In the genomic region with DNA sequence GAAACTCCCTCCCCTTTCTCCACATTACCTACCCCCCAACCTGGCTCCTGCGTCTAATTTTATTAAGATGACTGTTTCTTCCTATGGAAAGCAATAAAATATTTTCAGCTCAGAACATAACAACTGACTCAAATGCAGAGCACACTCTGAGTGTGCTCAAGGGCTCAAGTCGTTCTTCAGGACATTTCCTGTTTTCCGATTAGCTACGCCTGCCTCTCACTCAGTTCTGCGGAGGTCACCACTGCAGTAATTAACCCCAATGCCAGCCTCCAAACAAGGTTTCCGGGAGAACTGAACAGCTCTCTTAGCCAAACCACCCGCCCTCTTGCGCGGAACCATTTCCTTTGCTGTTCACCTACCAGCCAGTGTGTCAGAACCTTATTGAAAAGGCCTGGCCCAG, we compare ENCODE assay signal across 9 cellular contexts. TPM values are rescaled to one million over a fixed set of nuclear protein-coding genes. Genes with fewer than 3 reads are reported as not detected.
A peak's percentile ranks its signal among the peaks of the same experiment; 100 is the strongest.
DNase-seq lines count a peak whose midpoint lies in the region; ATAC-seq and TF ChIP-seq lines count a peak whose summit lies in the region.
"Had no signal": no experiment of that assay in that cellular context is flagged by ENCODE, and none has a peak within 500 bp of the region (broad histone marks: within the 10 kb centered on the region; RNA-seq: fewer than 3 reads in every experiment).

No MANE protein-coding gene starts in this region.

- peaks cover 57 to 82% of the 10 kb centered on the region in 2 donors for H3K4me1 ChIP-seq in left lung
- H3K4me1 ChIP-seq in upper lobe of right lung: peaks cover 84% of the 10 kb centered on the region
- H3K4me1 ChIP-seq in CD8-positive, alpha-beta memory T cell (ENCODE audit: insufficient read depth, low read length): no peaks in the 10 kb centered on the region

- intact Hi-C loops in activated naive CD4-positive, alpha-beta T cell treated with anti-CD3 and anti-CD28 coated beads for 36 hours (cut with micrococcal nuclease): no loop called here
- intact Hi-C loops in activated T-helper 1 cell treated with anti-CD3 and anti-CD28 coated beads, Interleukin-12 subunit alpha, Interleukin-12 subunit beta, Interleukin-2, Interleukin-4 antibody, amounts not matched to agents 30 ng/mL and 10 ng/mL and 1 ng/mL, durations not matched to agents 14 hours and 24 hours and 36 hours (cut with micrococcal nuclease): no loop called here
- intact Hi-C loops in left lung (cut with DNase I) (no loop called here), upper lobe of right lung (cut with DNase I) (no loop called here)

- H3K36me3 ChIP-seq in left lung (no peaks in the 10 kb centered on the region), upper lobe of right lung (no peaks in the 10 kb centered on the region)
- no peaks in the 10 kb centered on the region for H3K36me3 ChIP-seq in CD8-positive, alpha-beta memory T cell (ENCODE audit: insufficient read depth, low read length)

- no peak overlapping the region for H3K4me3 Mint-ChIP-seq in activated naive CD4-positive, alpha-beta T cell treated with anti-CD3 and anti-CD28 coated beads for 36 hours
- no peak overlapping the region for H3K4me3 Mint-ChIP-seq in activated T-helper 1 cell treated with anti-CD3 and anti-CD28 coated beads, Interleukin-12 subunit alpha, Interleukin-12 subunit beta, Interleukin-2, Interleukin-4 antibody, amounts not matched to agents 30 ng/mL and 10 ng/mL and 1 ng/mL, durations not matched to agents 14 hours and 24 hours and 36 hours
- H3K4me3 Mint-ChIP-seq in CD8-positive, alpha-beta memory T cell: peak overlapping the region in 3 of 7 donors; percentile 34 to 44 (median 35)
- H3K4me3 Mint-ChIP-seq: CD8-positive, alpha-beta T cell had no signal

- no peaks in the 10 kb centered on the region for H3K9me3 Mint-ChIP-seq in activated naive CD4-positive, alpha-beta T cell treated with anti-CD3 and anti-CD28 coated beads for 36 hours
- no peaks in the 10 kb centered on the region for H3K9me3 Mint-ChIP-seq in activated T-helper 1 cell treated with anti-CD3 and anti-CD28 coated beads, Interleukin-12 subunit alpha, Interleukin-12 subunit beta, Interleukin-2, Interleukin-4 antibody, amounts not matched to agents 30 ng/mL and 10 ng/mL and 1 ng/mL, durations not matched to agents 14 hours and 24 hours and 36 hours
- H3K9me3 Mint-ChIP-seq in CD8-positive, alpha-beta memory T cell: no peaks in the 10 kb centered on the region
- H3K9me3 Mint-ChIP-seq: CD8-positive, alpha-beta T cell had no signal

- H3K36me3 Mint-ChIP-seq in activated naive CD4-positive, alpha-beta T cell treated with anti-CD3 and anti-CD28 coated beads for 36 hours (ENCODE audit: low read depth): no peaks in the 10 kb centered on the region
- no peaks in the 10 kb centered on the region for H3K36me3 Mint-ChIP-seq in activated T-helper 1 cell treated with anti-CD3 and anti-CD28 coated beads, Interleukin-12 subunit alpha, Interleukin-12 subunit beta, Interleukin-2, Interleukin-4 antibody, amounts not matched to agents 30 ng/mL and 10 ng/mL and 1 ng/mL, durations not matched to agents 14 hours and 24 hours and 36 hours (ENCODE audit: low read depth)
- no peaks in the 10 kb centered on the region for H3K36me3 Mint-ChIP-seq in CD8-positive, alpha-beta memory T cell
- H3K36me3 Mint-ChIP-seq: CD8-positive, alpha-beta T cell had no signal

- ATAC-seq in left lung (peak; percentile 44), upper lobe of right lung (peak; percentile 61)
- ATAC-seq: CD8-positive, alpha-beta T cell had no signal

- CTCF ChIA-PET in activated naive CD4-positive, alpha-beta T cell treated with anti-CD3 and anti-CD28 coated beads for 36 hours (lab: Charles Lee): interaction anchor here (0.7 to 1.5 kb wide), 4 partner anchors 13 to 83 kb away, joined by 3 to 8 read pairs (median 6); a partner anchor contains a TSS
- CTCF ChIA-PET in CD8-positive, alpha-beta memory T cell (lab: Charles Lee): no interaction called here

- H3K9me3 ChIP-seq in left lung (no peaks in the 10 kb centered on the region), upper lobe of right lung (no peaks in the 10 kb centered on the region)
- no peaks in the 10 kb centered on the region for H3K9me3 ChIP-seq in CD8-positive, alpha-beta memory T cell (ENCODE audit: low read length)

- no peak overlapping the region for H3K27ac Mint-ChIP-seq in activated naive CD4-positive, alpha-beta T cell treated with anti-CD3 and anti-CD28 coated beads for 36 hours
- H3K27ac Mint-ChIP-seq in activated T-helper 1 cell treated with anti-CD3 and anti-CD28 coated beads, Interleukin-12 subunit alpha, Interleukin-12 subunit beta, Interleukin-2, Interleukin-4 antibody, amounts not matched to agents 30 ng/mL and 10 ng/mL and 1 ng/mL, durations not matched to agents 14 hours and 24 hours and 36 hours: peak overlapping the region; percentile 67
- H3K27ac Mint-ChIP-seq in CD8-positive, alpha-beta memory T cell: peak overlapping the region in 4 of 8 donors; percentile 14 to 68 (median 20)
- H3K27ac Mint-ChIP-seq: CD8-positive, alpha-beta T cell had no signal

- H3K4me1 Mint-ChIP-seq in activated naive CD4-positive, alpha-beta T cell treated with anti-CD3 and anti-CD28 coated beads for 36 hours (ENCODE audit: low read depth): peaks cover 13% of the 10 kb centered on the region
- peaks cover 21% of the 10 kb centered on the region for H3K4me1 Mint-ChIP-seq in activated T-helper 1 cell treated with anti-CD3 and anti-CD28 coated beads, Interleukin-12 subunit alpha, Interleukin-12 subunit beta, Interleukin-2, Interleukin-4 antibody, amounts not matched to agents 30 ng/mL and 10 ng/mL and 1 ng/mL, durations not matched to agents 14 hours and 24 hours and 36 hours (ENCODE audit: low read depth)
- peaks cover 5 to 11% (median 9%) of the 10 kb centered on the region in 3 donors for H3K4me1 Mint-ChIP-seq in CD8-positive, alpha-beta memory T cell

- no peaks in the 10 kb centered on the region for H3K27me3 Mint-ChIP-seq in activated naive CD4-positive, alpha-beta T cell treated with anti-CD3 and anti-CD28 coated beads for 36 hours (ENCODE audit: low read depth)
- H3K27me3 Mint-ChIP-seq in activated T-helper 1 cell treated with anti-CD3 and anti-CD28 coated beads, Interleukin-12 subunit alpha, Interleukin-12 subunit beta, Interleukin-2, Interleukin-4 antibody, amounts not matched to agents 30 ng/mL and 10 ng/mL and 1 ng/mL, durations not matched to agents 14 hours and 24 hours and 36 hours (ENCODE audit: insufficient read depth): no peaks in the 10 kb centered on the region
- no peaks in the 10 kb centered on the region for H3K27me3 Mint-ChIP-seq in CD8-positive, alpha-beta memory T cell

- no peak overlapping the region for H3K4me3 ChIP-seq in left lung
- no peak overlapping the region for H3K4me3 ChIP-seq in upper lobe of right lung
- no peak overlapping the region for H3K4me3 ChIP-seq in CD8-positive, alpha-beta memory T cell (ENCODE audit: low read length)

- H3K27ac ChIP-seq in left lung (peak overlapping the region; percentile 79 to 94), upper lobe of right lung (peak overlapping the region; percentile 79)
- H3K27ac ChIP-seq in CD8-positive, alpha-beta memory T cell (ENCODE audit: low read depth, low read length): no peak overlapping the region

- POLR2A ChIA-PET in CD8-positive, alpha-beta memory T cell (lab: Charles Lee): no interaction called here

- DNase-seq in activated naive CD4-positive, alpha-beta T cell treated with anti-CD3 and anti-CD28 coated beads for 36 hours: peak; percentile 28
- no peak for DNase-seq in activated naive CD4-positive, alpha-beta T cell (lab: John Stamatoyannopoulos, UW)
- DNase-seq in activated T-helper 1 cell treated with anti-CD3 and anti-CD28 coated beads, Interleukin-12 subunit alpha, Interleukin-12 subunit beta, Interleukin-2, Interleukin-4 antibody, amounts not matched to agents 30 ng/mL and 10 ng/mL and 1 ng/mL, durations not matched to agents 14 hours and 24 hours and 36 hours (ENCODE audit: low spot score): no peak
- DNase-seq in left lung (peak in 1 of 2 donors; percentile 78), upper lobe of right lung (peak; percentile 79), globus pallidus (ENCODE audit: low spot score) (no peak), NCI-H1436 (lab: John Stamatoyannopoulos, UW) (no peak)
- no peak for DNase-seq in CD8-positive, alpha-beta memory T cell
- DNase-seq: CD8-positive, alpha-beta T cell had no signal

- H3K27me3 ChIP-seq in left lung (no peaks in the 10 kb centered on the region), upper lobe of right lung (no peaks in the 10 kb centered on the region)
- no peaks in the 10 kb centered on the region for H3K27me3 ChIP-seq in CD8-positive, alpha-beta memory T cell (ENCODE audit: insufficient read depth, low read length, poor library complexity, severe bottlenecking)

- no peak for TF ChIP-seq CTCF in left lung (IDR thresholded peaks at IDR 0.05)
- no peak for TF ChIP-seq CTCF in upper lobe of right lung (IDR thresholded peaks at IDR 0.05)

RNA-seq across cellular contexts. Expression of a gene that starts 19.3 kb away (rescaled TPM):
- 10 to 100 TPM; 10.4 to 10.5 TPM for total RNA-seq in activated naive CD4-positive, alpha-beta T cell treated with anti-CD3 and anti-CD28 coated beads for 36 hours
- 13.4 and 13.7 TPM in 2 replicates for total RNA-seq in activated T-helper 1 cell treated with anti-CD3 and anti-CD28 coated beads, Interleukin-12 subunit alpha, Interleukin-12 subunit beta, Interleukin-2, Interleukin-4 antibody, amounts not matched to agents 30 ng/mL and 10 ng/mL and 1 ng/mL, durations not matched to agents 14 hours and 24 hours and 36 hours
- 100 to 1,000 TPM; 241 to 295 TPM for total RNA-seq in left lung
- 132 TPM for total RNA-seq in upper lobe of right lung
- total RNA-seq in CD8-positive, alpha-beta memory T cell: 10 to 100 TPM; 57.0 to 62.8 TPM
- not detected for polyA plus RNA-seq in CD8-positive, alpha-beta memory T cell
- total RNA-seq: CD8-positive, alpha-beta T cell had no signal

RNA-seq across cellular contexts. Expression of a gene that starts 33.5 kb away (rescaled TPM):
- 10 to 100 TPM; 64.4 to 68.2 TPM for total RNA-seq in activated naive CD4-positive, alpha-beta T cell treated with anti-CD3 and anti-CD28 coated beads for 36 hours
- 53.0 and 55.7 TPM in 2 replicates for total RNA-seq in activated T-helper 1 cell treated with anti-CD3 and anti-CD28 coated beads, Interleukin-12 subunit alpha, Interleukin-12 subunit beta, Interleukin-2, Interleukin-4 antibody, amounts not matched to agents 30 ng/mL and 10 ng/mL and 1 ng/mL, durations not matched to agents 14 hours and 24 hours and 36 hours
- 1 to 10 TPM; 3.4 to 9.5 TPM for total RNA-seq in left lung
- total RNA-seq in upper lobe of right lung: 0.35 TPM
- 10 to 100 TPM; 41.2 to 44.4 TPM for total RNA-seq in CD8-positive, alpha-beta memory T cell
- 0.97 TPM for polyA plus RNA-seq in CD8-positive, alpha-beta memory T cell

Comparison
In these comparisons a context has a peak if more than half of its experiments do, and no peak if none do; other contexts are left out.
1. DNase-seq: peak in activated naive CD4-positive, alpha-beta T cell treated with anti-CD3 and anti-CD28 coated beads for 36 hours (single experiment) and upper lobe of right lung (single experiment); none in activated naive CD4-positive, alpha-beta T cell (0 of 4), activated T-helper 1 cell treated with anti-CD3 and anti-CD28 coated beads, Interleukin-12 subunit alpha, Interleukin-12 subunit beta, Interleukin-2, Interleukin-4 antibody, amounts not matched to agents 30 ng/mL and 10 ng/mL and 1 ng/mL, durations not matched to agents 14 hours and 24 hours and 36 hours (single experiment), globus pallidus (single experiment), CD8-positive, alpha-beta memory T cell (0 of 5) and NCI-H1436 (single experiment).